8 cellular contexts compared by ENCODE assay signal in the genomic region with DNA sequence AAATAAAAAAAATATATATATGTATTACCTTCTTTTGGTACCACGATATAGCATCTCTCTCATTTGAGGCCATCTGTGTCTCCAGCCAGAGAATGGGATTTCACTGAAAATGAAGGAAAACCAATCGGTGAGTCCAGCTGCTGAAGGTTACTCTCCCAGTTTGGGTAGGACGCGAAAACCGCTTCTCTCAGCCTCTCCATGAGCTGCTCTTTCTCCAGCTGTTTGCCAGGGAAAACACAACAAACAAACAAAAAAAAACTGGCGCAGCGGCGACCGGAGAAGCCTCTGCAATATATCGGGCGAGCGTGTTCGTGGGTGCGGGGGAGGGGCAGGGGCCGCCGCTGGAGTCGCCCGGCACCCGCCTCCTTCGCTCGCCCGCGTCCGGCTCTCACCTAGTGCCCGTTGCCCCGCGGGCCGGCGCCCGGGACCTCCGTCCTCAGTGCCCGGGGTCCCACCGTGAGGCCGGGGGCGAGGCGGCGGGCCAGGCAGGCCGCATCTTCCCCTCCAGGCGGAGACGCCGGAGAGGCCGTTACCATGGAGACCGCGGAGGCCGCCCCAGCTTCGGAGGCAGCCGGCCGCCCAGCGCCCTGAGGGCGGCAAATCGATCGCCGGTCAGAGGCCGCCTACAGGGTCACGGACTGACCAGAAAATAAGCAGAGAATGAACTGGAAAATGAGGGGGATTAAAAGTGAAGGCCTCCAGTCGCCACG. TPM values are rescaled to one million over a fixed set of nuclear protein-coding genes. Genes with fewer than 3 reads are reported as not detected.
A peak's percentile ranks its signal among the peaks of the same experiment; 100 is the strongest.
DNase-seq lines count a peak whose midpoint lies in the region; ATAC-seq and TF ChIP-seq lines count a peak whose summit lies in the region.

No MANE protein-coding gene starts in this region.

- H3K4me3 ChIP-seq in Panc1 (ENCODE audit: low read depth in 2 of 2, low read length in 2 of 2), result peak overlapping the region; percentile 54 to 79
- H3K4me3 ChIP-seq in fibroblast of the aortic adventitia (ENCODE audit: low read depth, low read length), result peak overlapping the region; percentile 90
- H3K4me3 ChIP-seq in stomach smooth muscle (ENCODE audit: low read length in 2 of 2), result peak overlapping the region; percentile 87 to 99

- no peaks in the 10 kb centered on the region for H3K9me3 Mint-ChIP-seq in activated T-helper 2 cell treated with anti-CD3 and anti-CD28 coated beads, Interferon-gamma antibody, Interleukin-2, Interleukin-4, amounts not matched to agents 10 μg/mL and 5 μg/mL and 100 μg/mL, durations not matched to agents 14 hours and 24 hours and 36 hours
- no peaks in the 10 kb centered on the region for H3K9me3 Mint-ChIP-seq in nephron

- peak overlapping the region; percentile 95 for H3K4me3 Mint-ChIP-seq in activated T-helper 2 cell treated with anti-CD3 and anti-CD28 coated beads, Interferon-gamma antibody, Interleukin-2, Interleukin-4, amounts not matched to agents 10 μg/mL and 5 μg/mL and 100 μg/mL, durations not matched to agents 14 hours and 24 hours and 36 hours (ENCODE audit: low read depth)
- H3K4me3 Mint-ChIP-seq in nephron, result peak overlapping the region; percentile 96 to 100 (median 96)

- no TSS peak for BruUV-seq in Panc1 (replicated peaks; lab: Mats Ljungman, UMichigan)

- DNase-seq in CMK (ENCODE audit: low read depth) (peak; percentile 52), Panc1 (ENCODE audit: low read depth, low spot score) (no peak), fibroblast of the aortic adventitia (ENCODE audit: low read depth) (peak; percentile 44)
- DNase-seq in activated T-helper 2 cell treated with anti-CD3 and anti-CD28 coated beads, Interferon-gamma antibody, Interleukin-2, Interleukin-4, amounts not matched to agents 10 μg/mL and 5 μg/mL and 100 μg/mL, durations not matched to agents 14 hours and 24 hours and 36 hours (ENCODE audit: low spot score), result peak; percentile 61

- no peaks in the 10 kb centered on the region for H3K9me3 ChIP-seq in Panc1 (ENCODE audit: control insufficient read depth, insufficient read depth, low read depth, low read length)
- H3K9me3 ChIP-seq in stomach smooth muscle (ENCODE audit: control insufficient read depth in 2 of 2, low read length in 2 of 2), result no peaks in the 10 kb centered on the region

- H3K27ac ChIP-seq in Panc1 (ENCODE audit: low read length) (peak overlapping the region; percentile 93), stomach smooth muscle (ENCODE audit: low read length) (peak overlapping the region; percentile 87)

- H3K36me3 Mint-ChIP-seq in activated T-helper 2 cell treated with anti-CD3 and anti-CD28 coated beads, Interferon-gamma antibody, Interleukin-2, Interleukin-4, amounts not matched to agents 10 μg/mL and 5 μg/mL and 100 μg/mL, durations not matched to agents 14 hours and 24 hours and 36 hours (ENCODE audit: low read depth), result peaks cover 44% of the 10 kb centered on the region
- H3K36me3 Mint-ChIP-seq in nephron (ENCODE audit: low read depth), result peaks cover 22% of the 10 kb centered on the region

- intact Hi-C loops in Panc1 (cut with micrococcal nuclease; ENCODE audit: unreplicated experiment), result no loop called here
- intact Hi-C loops in activated T-helper 2 cell treated with anti-CD3 and anti-CD28 coated beads, Interferon-gamma antibody, Interleukin-2, Interleukin-4, amounts not matched to agents 10 μg/mL and 5 μg/mL and 100 μg/mL, durations not matched to agents 14 hours and 24 hours and 36 hours (cut with micrococcal nuclease), result loop anchor here (2.0 to 5.0 kb wide), 4 partner anchors 44 to 616 kb away; a partner anchor contains a TSS

- no peaks in the 10 kb centered on the region for H3K27me3 Mint-ChIP-seq in activated T-helper 2 cell treated with anti-CD3 and anti-CD28 coated beads, Interferon-gamma antibody, Interleukin-2, Interleukin-4, amounts not matched to agents 10 μg/mL and 5 μg/mL and 100 μg/mL, durations not matched to agents 14 hours and 24 hours and 36 hours (ENCODE audit: low read depth)
- H3K27me3 Mint-ChIP-seq in nephron (ENCODE audit: low read depth), result no peaks in the 10 kb centered on the region

- H3K9ac ChIP-seq in stomach smooth muscle (ENCODE audit: low read length in 2 of 2), result peak overlapping the region; percentile 91 to 99

- H3K36me3 ChIP-seq in Panc1 (ENCODE audit: control insufficient read depth, insufficient read depth, low read length) (peaks cover 7% of the 10 kb centered on the region), stomach smooth muscle (ENCODE audit: control insufficient read depth in 2 of 2, insufficient read depth in 2 of 2, low read length in 2 of 2) (no peaks in the 10 kb centered on the region)

- in situ Hi-C loops in Panc1 (cut with HindIII; ENCODE audit: low pct_unique_long_range_greater_than_20kb, low sequenced_read_pairs), result no loop called here

- TF ChIP-seq CTCF in Panc1 (IDR thresholded peaks at IDR 0.05), result no peak
- no peak for TF ChIP-seq CTCF in fibroblast of the aortic adventitia (IDR thresholded peaks at IDR 0.05; ENCODE audit: insufficient read depth, low read length)
- no peak for TF ChIP-seq CTCF in nephron (IDR thresholded peaks at IDR 0.05; ENCODE audit: unreplicated experiment in 3 of 3)

- H3K27ac Mint-ChIP-seq in activated T-helper 2 cell treated with anti-CD3 and anti-CD28 coated beads, Interferon-gamma antibody, Interleukin-2, Interleukin-4, amounts not matched to agents 10 μg/mL and 5 μg/mL and 100 μg/mL, durations not matched to agents 14 hours and 24 hours and 36 hours, result peak overlapping the region; percentile 95
- peak overlapping the region; percentile 94 to 100 (median 99) for H3K27ac Mint-ChIP-seq in nephron

- POLR2A ChIA-PET in Panc1 (lab: Charles Lee), result interaction anchor here (0.6 to 0.9 kb wide), 6 partner anchors 8 to 367 kb away, joined by 3 to 15 read pairs (median 4); a partner anchor contains a TSS

- peaks cover 6% of the 10 kb centered on the region for H3K4me1 ChIP-seq in Panc1 (ENCODE audit: control insufficient read depth, insufficient read depth, low read length)
- H3K4me1 ChIP-seq in stomach smooth muscle (ENCODE audit: control insufficient read depth, insufficient read depth, low read length), result peaks cover 6% of the 10 kb centered on the region

- ATAC-seq in GM19397 (IDR thresholded peaks at IDR 0.05; ENCODE audit: unreplicated experiment), result peak; percentile 65
- peak; percentile 38 for ATAC-seq in HG03469 (IDR thresholded peaks at IDR 0.05; ENCODE audit: unreplicated experiment)
- ATAC-seq in Panc1, result peak; percentile 86

- H3K4me1 Mint-ChIP-seq in activated T-helper 2 cell treated with anti-CD3 and anti-CD28 coated beads, Interferon-gamma antibody, Interleukin-2, Interleukin-4, amounts not matched to agents 10 μg/mL and 5 μg/mL and 100 μg/mL, durations not matched to agents 14 hours and 24 hours and 36 hours (ENCODE audit: low read depth), result peaks cover 25% of the 10 kb centered on the region
- peaks cover 39% of the 10 kb centered on the region for H3K4me1 Mint-ChIP-seq in nephron

- CTCF ChIA-PET in Panc1 (lab: Charles Lee), result no interaction called here

- H3K27me3 ChIP-seq in Panc1 (ENCODE audit: control insufficient read depth, insufficient read depth, low read length), result no peaks in the 10 kb centered on the region
- H3K27me3 ChIP-seq in stomach smooth muscle (ENCODE audit: control insufficient read depth in 1 of 2, insufficient read depth in 2 of 2, low read length in 2 of 2), result no peaks in the 10 kb centered on the region

RNA-seq across cellular contexts. Expression of a gene that starts 0.5 kb away (rescaled TPM):
- total RNA-seq in Panc1 (2021; ENCODE audit: unreplicated experiment) (32.0 TPM), fibroblast of the aortic adventitia (ENCODE audit: low replicate concordance) (36.3 and 59.4 TPM in 2 replicates)
- polyA plus RNA-seq in Panc1 (2012; ENCODE audit: insufficient read length), result 13.9 TPM
- 22.0 and 22.5 TPM in 2 replicates for total RNA-seq in activated T-helper 2 cell treated with anti-CD3 and anti-CD28 coated beads, Interferon-gamma antibody, Interleukin-2, Interleukin-4, amounts not matched to agents 10 μg/mL and 5 μg/mL and 100 μg/mL, durations not matched to agents 14 hours and 24 hours and 36 hours

RNA-seq across cellular contexts. Expression of a gene that starts 53.5 kb away (rescaled TPM):
- total RNA-seq in Panc1 (2021; ENCODE audit: unreplicated experiment) (10.7 TPM), fibroblast of the aortic adventitia (ENCODE audit: low replicate concordance) (9.2 and 23.7 TPM in 2 replicates)
- polyA plus RNA-seq in Panc1 (2012; ENCODE audit: insufficient read length), result 4.4 TPM
- 21.5 and 23.4 TPM in 2 replicates for total RNA-seq in activated T-helper 2 cell treated with anti-CD3 and anti-CD28 coated beads, Interferon-gamma antibody, Interleukin-2, Interleukin-4, amounts not matched to agents 10 μg/mL and 5 μg/mL and 100 μg/mL, durations not matched to agents 14 hours and 24 hours and 36 hours
